In genomic region chr9:101485873-101486692, GRCh38 we compare ENCODE assay signal across 8 cellular contexts. TPM values are rescaled to one million over a fixed set of nuclear protein-coding genes. Genes with fewer than 3 reads are reported as not detected.
DNase-seq lines count a peak whose midpoint lies in the region; TF ChIP-seq lines count a peak whose summit lies in the region.

No MANE protein-coding gene starts in this region.

- H3K4me3 Mint-ChIP-seq in neural crest cell: peak overlapping the region; percentile 93

- DNase-seq in DMS153 treated with DMSO at 0.1 percent for 48 hours (lab: John Stamatoyannopoulos, UW; ENCODE audit: unreplicated experiment) (peak; percentile 57), DMS153 (lab: John Stamatoyannopoulos, UW) (no peak), SK-N-DZ (ENCODE audit: low spot score) (peak; percentile 81), fibroblast of peridontal ligament (ENCODE audit: extremely low read depth) (peak; percentile 35), neural crest cell (ENCODE audit: low read depth, low spot score) (peak; percentile 45), A172 (ENCODE audit: low spot score) (no peak), NOMO-1 treated with dmso at 0.1 percent for 144 hours (lab: John Stamatoyannopoulos, UW; ENCODE audit: unreplicated experiment) (no peak)
- no peak for DNase-seq in stimulated activated naive CD4-positive, alpha-beta T cell (lab: John Stamatoyannopoulos, UW)

- no peaks in the 10 kb centered on the region for H3K9me3 Mint-ChIP-seq in neural crest cell

- H3K27me3 Mint-ChIP-seq in neural crest cell (ENCODE audit: low read depth): peaks cover 6% of the 10 kb centered on the region

- peak overlapping the region; percentile 81 for H3K27ac Mint-ChIP-seq in neural crest cell (ENCODE audit: unreplicated experiment)

- H3K36me3 Mint-ChIP-seq in neural crest cell (ENCODE audit: low read depth): peaks cover 3% of the 10 kb centered on the region

- no peak for TF ChIP-seq CTCF in neural crest cell (conservative IDR thresholded peaks at IDR 0.05)

- H3K4me1 Mint-ChIP-seq in neural crest cell: peaks cover 21% of the 10 kb centered on the region

RNA-seq across cellular contexts. Expression of gene RNF20, which starts 47.6 kb away (rescaled TPM):
- polyA plus RNA-seq in SK-N-DZ (2014; cell fraction: cytosol; rRNA removed): 24.2 and 24.9 TPM in 2 replicates
- 13.7 and 22.0 TPM in 2 replicates for polyA plus RNA-seq in SK-N-DZ (2014; cell fraction: nucleus; rRNA removed)
- 66.6 and 70.2 TPM in 2 replicates for total RNA-seq in neural crest cell
- 46.2 and 57.7 TPM in 2 replicates for total RNA-seq in A172 (2014; rRNA removed; shearing (Covaris generic))

RNA-seq across cellular contexts. Expression of gene ALDOB, which starts 50.5 kb away (rescaled TPM):
- polyA plus RNA-seq in SK-N-DZ (2014; cell fraction: cytosol; rRNA removed): not detected in 2 replicates
- polyA plus RNA-seq in SK-N-DZ (2014; cell fraction: nucleus; rRNA removed): not detected in 2 replicates
- total RNA-seq in neural crest cell: not detected in 2 replicates
- total RNA-seq in A172 (2014; rRNA removed; shearing (Covaris generic)): not detected in 2 replicates

Comparison
In these comparisons a context has a peak if more than half of its experiments do, and no peak if none do; other contexts are left out.
1. DNase-seq: peak in DMS153 treated with DMSO at 0.1 percent for 48 hours (single experiment), SK-N-DZ (single experiment), fibroblast of peridontal ligament (single experiment) and neural crest cell (single experiment); none in DMS153 (single experiment), stimulated activated naive CD4-positive, alpha-beta T cell (0 of 6), A172 (single experiment) and NOMO-1 treated with dmso at 0.1 percent for 144 hours (single experiment).